In genomic region chr19:53549354-53549753, GRCh38 we compare ENCODE assay signal across 9 cellular contexts. TPM values are rescaled to one million over a fixed set of nuclear protein-coding genes. Genes with fewer than 3 reads are reported as not detected.
A peak's percentile ranks its signal among the peaks of the same experiment; 100 is the strongest.
DNase-seq lines count a peak whose midpoint lies in the region; TF ChIP-seq lines count a peak whose summit lies in the region.
"Had no signal": no experiment of that assay in that cellular context is flagged by ENCODE, and none has a peak within 500 bp of the region (broad histone marks: within the 10 kb centered on the region; RNA-seq: fewer than 3 reads in every experiment).

No MANE protein-coding gene starts in this region.

- no peak overlapping the region for H3K27ac Mint-ChIP-seq in osteocyte (ENCODE audit: unreplicated experiment)
- H3K27ac Mint-ChIP-seq: activated CD4-positive, alpha-beta T cell treated with anti-CD3 and anti-CD28 coated beads, Interleukin-2, amount 10 ng/mL, durations not matched to agents 7 days and 5 days; nephron had no signal

- peaks cover 9% of the 10 kb centered on the region for H3K36me3 Mint-ChIP-seq in osteocyte (ENCODE audit: unreplicated experiment)

- in situ Hi-C loops in astrocyte of the spinal cord (cut with HindIII; ENCODE audit: low sequenced_read_pairs), result no loop called here

- no peaks in the 10 kb centered on the region for H3K9me3 ChIP-seq in suprapubic skin

- H3K27me3 ChIP-seq in suprapubic skin, result no peaks in the 10 kb centered on the region

- no peaks in the 10 kb centered on the region for H3K9me3 Mint-ChIP-seq in osteocyte (ENCODE audit: unreplicated experiment)
- H3K9me3 Mint-ChIP-seq: nephron had no signal

- H3K4me1 Mint-ChIP-seq in osteocyte (ENCODE audit: unreplicated experiment), result peaks cover 2% of the 10 kb centered on the region

- TF ChIP-seq POLR2A in suprapubic skin (IDR thresholded peaks at IDR 0.05), result no peak

- peaks cover 23% of the 10 kb centered on the region for H3K4me1 ChIP-seq in suprapubic skin

- DNase-seq in GM04504 (ENCODE audit: low read depth) (peak; percentile 57), astrocyte of the spinal cord (ENCODE audit: low read depth, low spot score) (peak; percentile 39), iris pigment epithelial cell (ENCODE audit: low read depth) (peak; percentile 88), suprapubic skin (ENCODE audit: low spot score in 2 of 2) (no peak), osteocyte (ENCODE audit: extremely low spot score, unreplicated experiment) (no peak), DMS53 (lab: John Stamatoyannopoulos, UW) (no peak)
- no peak for DNase-seq in activated CD4-positive, alpha-beta T cell treated with anti-CD3 and anti-CD28 coated beads for 4 hours
- DNase-seq: activated CD4-positive, alpha-beta T cell treated with anti-CD3 and anti-CD28 coated beads, Interleukin-2, amount 10 ng/mL, durations not matched to agents 7 days and 5 days had no signal

- TF ChIP-seq CTCF in astrocyte of the spinal cord (IDR thresholded peaks at IDR 0.05; ENCODE audit: low read depth, low read length) (no peak), suprapubic skin (IDR thresholded peaks at IDR 0.05) (no peak), osteocyte (IDR thresholded peaks at IDR 0.05) (no peak)

- peak overlapping the region; percentile 73 for H3K27ac ChIP-seq in suprapubic skin

- H3K36me3 ChIP-seq in suprapubic skin, result peaks cover 3% of the 10 kb centered on the region

- H3K27me3 Mint-ChIP-seq in osteocyte (ENCODE audit: unreplicated experiment), result no peaks in the 10 kb centered on the region
- H3K27me3 Mint-ChIP-seq: activated CD4-positive, alpha-beta T cell treated with anti-CD3 and anti-CD28 coated beads, Interleukin-2, amount 10 ng/mL, durations not matched to agents 7 days and 5 days had no signal

- TF ChIP-seq EP300 in suprapubic skin (IDR thresholded peaks at IDR 0.05), result no peak

- WGBS in suprapubic skin, result 46% methylated on average over 3 of the region's 3 CpGs

- H3K4me3 Mint-ChIP-seq in osteocyte (ENCODE audit: unreplicated experiment), result no peak overlapping the region
- H3K4me3 Mint-ChIP-seq: activated CD4-positive, alpha-beta T cell treated with anti-CD3 and anti-CD28 coated beads, Interleukin-2, amount 10 ng/mL, durations not matched to agents 7 days and 5 days; nephron had no signal

- H3K4me3 ChIP-seq in astrocyte of the spinal cord (ENCODE audit: low read depth, low read length) (no peak overlapping the region), suprapubic skin (no peak overlapping the region)

RNA-seq across cellular contexts. Expression of gene ZNF331, which starts 11.4 kb away (rescaled TPM):
- total RNA-seq in suprapubic skin (10 to 100 TPM; 20.5 to 41.1 (median 27.8) TPM), osteocyte (7.4 and 8.0 TPM in 2 replicates)

Comparison
In these comparisons a context has a peak if more than half of its experiments do, and no peak if none do; other contexts are left out.
1. DNase-seq: peak in GM04504 (single experiment), astrocyte of the spinal cord (single experiment) and iris pigment epithelial cell (single experiment); none in suprapubic skin (0 of 2), activated CD4-positive, alpha-beta T cell treated with anti-CD3 and anti-CD28 coated beads for 4 hours (0 of 2), osteocyte (single experiment) and DMS53 (single experiment).